Comparison of ENCODE assay signal across 1 cellular context in genomic region chr5:56346717-56347116, GRCh38.
TF ChIP-seq lines count a peak whose summit lies in the region.

No MANE protein-coding gene starts in this region.

TF ChIP-seq in HCT116, 20 proteins besides CTCF, POLR2A, EP300 and RAD21 (continued from another document):
- TF ChIP-seq REST (IDR thresholded peaks at IDR 0.05; ENCODE audit: low read depth): no peak
- TF ChIP-seq ELF1 (IDR thresholded peaks at IDR 0.05; ENCODE audit: borderline replicate concordance, low read depth): no peak
- TF ChIP-seq CBX3 (IDR thresholded peaks at IDR 0.05; ENCODE audit: low read depth): no peak
- no peak for TF ChIP-seq TCF7L2 (IDR thresholded peaks at IDR 0.05; ENCODE audit: borderline replicate concordance, extremely low read depth, insufficient read depth, insufficient read length)
- TF ChIP-seq SIN3A (IDR thresholded peaks at IDR 0.05; ENCODE audit: low read depth): no peak
- TF ChIP-seq FOSL1 (IDR thresholded peaks at IDR 0.05; ENCODE audit: low read depth): no peak
- no peak for TF ChIP-seq ZFX (IDR thresholded peaks at IDR 0.05)
